In genomic region chr15:66587749-66588148, GRCh38 we compare ENCODE assay signal across 19 cellular contexts. TPM values are rescaled to one million over a fixed set of nuclear protein-coding genes. Genes with fewer than 3 reads are reported as not detected.
DNase-seq lines count a peak whose midpoint lies in the region; ATAC-seq, FAIRE-seq and TF ChIP-seq lines count a peak whose summit lies in the region.
"Had no signal": no experiment of that assay in that cellular context is flagged by ENCODE, and none has a peak within 500 bp of the region (broad histone marks: within the 10 kb centered on the region; RNA-seq: fewer than 3 reads in every experiment).

No MANE protein-coding gene starts in this region.

- H4K20me1 ChIP-seq in endothelial cell of umbilical vein (replicated peaks; ENCODE audit: control insufficient read depth, extremely low read depth, insufficient read depth, low read length) (no peaks in the 10 kb centered on the region), osteoblast (ENCODE audit: insufficient read depth, low read length) (no peaks in the 10 kb centered on the region)

- CTCF ChIA-PET in endothelial cell of umbilical vein (lab: Charles Lee): interaction anchor here (1.0 to 1.2 kb wide), 2 partner anchors 16 to 264 kb away, joined by 3 to 5 read pairs; no protein-coding TSS in a partner anchor
- CTCF ChIA-PET in Calu3 (lab: Charles Lee): interaction anchor here (0.7 kb wide), 2 partner anchors 36 to 201 kb away, joined by 5 to 6 read pairs; no protein-coding TSS in a partner anchor
- CTCF ChIA-PET in RWPE1 (lab: Yijun Ruan, JAX): interaction anchor here (0.7 kb wide), 1 partner anchor 31 kb away, joined by 3 read pairs; no protein-coding TSS in a partner anchor

- H3K36me3 Mint-ChIP-seq in Calu3 (ENCODE audit: insufficient read depth, unreplicated experiment): no peaks in the 10 kb centered on the region
- H3K36me3 Mint-ChIP-seq in activated naive CD4-positive, alpha-beta T cell treated with anti-CD3 and anti-CD28 coated beads, Interleukin-2, amount 50 U/mL, for 72 hours: no peaks in the 10 kb centered on the region
- H3K36me3 Mint-ChIP-seq: IgD-negative memory B cell had no signal

- H3K36me3 ChIP-seq in endothelial cell of umbilical vein (ENCODE audit: control insufficient read depth in 2 of 2, extremely low read depth in 1 of 2, insufficient read depth in 2 of 2, low read length in 2 of 2) (no peaks in the 10 kb centered on the region), osteoblast (ENCODE audit: insufficient read depth, low read length) (no peaks in the 10 kb centered on the region)

- POLR2A ChIA-PET in endothelial cell of umbilical vein (lab: Charles Lee) (interaction anchor here (0.6 kb wide), 1 partner anchor 264 kb away, joined by 4 read pairs; no protein-coding TSS in a partner anchor), RWPE1 (lab: Yijun Ruan, JAX; ENCODE audit: low non-redundant PET) (no interaction called here)

- intact Hi-C loops in endothelial cell of umbilical vein (cut with micrococcal nuclease): no loop called here
- intact Hi-C loops in Calu3 (cut with micrococcal nuclease; ENCODE audit: unreplicated experiment): no loop called here

- no peak for ATAC-seq in activated naive CD4-positive, alpha-beta T cell treated with anti-CD3 and anti-CD28 coated beads, Interleukin-2, amount 50 U/mL, for 72 hours
- ATAC-seq: Panc1, SK-N-SH treated with all-trans-retinoic acid at 6 μM for 48 hours had no signal

- dilution Hi-C loops in endothelial cell of umbilical vein (cut with MboI; ENCODE audit: extremely low pct_ligation_motif_present, low sequenced_read_pairs): no loop called here

- H3K27me3 Mint-ChIP-seq in Calu3 (ENCODE audit: unreplicated experiment): peaks cover 32% of the 10 kb centered on the region

- TF ChIP-seq CTCF in endothelial cell of umbilical vein (IDR thresholded peaks at IDR 0.05; ENCODE audit: extremely low read depth in 1 of 2, insufficient read depth in 1 of 2, low read depth in 1 of 2, low read length in 2 of 2): no peak
- TF ChIP-seq CTCF in osteoblast (IDR thresholded peaks at IDR 0.05; ENCODE audit: extremely low read depth, low read depth, low read length): no peak
- TF ChIP-seq CTCF in Calu3 (IDR thresholded peaks at IDR 0.05; ENCODE audit: unreplicated experiment): no peak
- TF ChIP-seq CTCF in RWPE1 (conservative IDR thresholded peaks at IDR 0.05; ENCODE audit: low read depth): no peak

- BruUV-seq in endothelial cell of umbilical vein (replicated peaks; lab: Mats Ljungman, UMichigan): no TSS peak
- BruUV-seq in Calu3 (replicated peaks; lab: Mats Ljungman, UMichigan): no TSS peak

- H3K4me1 Mint-ChIP-seq in Calu3 (ENCODE audit: low read depth, unreplicated experiment): peaks cover 12% of the 10 kb centered on the region
- H3K4me1 Mint-ChIP-seq: IgD-negative memory B cell had no signal

- peak; percentile 2 for DNase-seq in DMS79 (lab: John Stamatoyannopoulos, UW)
- DNase-seq in EH (ENCODE audit: low read depth): peak; percentile 16
- DNase-seq in endothelial cell of umbilical vein (ENCODE audit: low read depth, low spot score): peak; percentile 19
- no peak for DNase-seq in osteoblast (ENCODE audit: insufficient read length, low spot score, missing footprints)
- no peak for DNase-seq in Calu3
- DNase-seq in activated naive CD4-positive, alpha-beta T cell treated with anti-CD3 and anti-CD28 coated beads, Interleukin-2, amount 50 U/mL, for 72 hours (ENCODE audit: low spot score in 2 of 2): no peak
- DNase-seq in RWPE1 (ENCODE audit: low spot score): no peak
- DNase-seq: BE2C, DND-41, GM23248, HCEC 1CT, MV-4-11, NCI-H187 had no signal

- H3K27ac ChIP-seq in endothelial cell of umbilical vein (ENCODE audit: insufficient read depth, low read depth, low read length) (no peak overlapping the region), osteoblast (ENCODE audit: low read depth, low read length) (no peak overlapping the region), RWPE1 (no peak overlapping the region)
- H3K27ac ChIP-seq: GM23248 had no signal

- H3K4me1 ChIP-seq in endothelial cell of umbilical vein (ENCODE audit: control insufficient read depth, extremely low read depth, insufficient read depth, low read length) (no peaks in the 10 kb centered on the region), osteoblast (ENCODE audit: insufficient read depth, low read length) (no peaks in the 10 kb centered on the region)

- H3K9me3 Mint-ChIP-seq in Calu3 (ENCODE audit: low read depth, unreplicated experiment): no peaks in the 10 kb centered on the region
- H3K9me3 Mint-ChIP-seq in activated naive CD4-positive, alpha-beta T cell treated with anti-CD3 and anti-CD28 coated beads, Interleukin-2, amount 50 U/mL, for 72 hours: no peaks in the 10 kb centered on the region
- H3K9me3 Mint-ChIP-seq: IgD-negative memory B cell had no signal

- H3K4me3 ChIP-seq in endothelial cell of umbilical vein (replicated peaks in 1 of 3; ENCODE audit: insufficient read depth in 1 of 3, low read depth in 1 of 3, low read length in 3 of 3) (no peak overlapping the region), osteoblast (ENCODE audit: insufficient read depth, low read length) (no peak overlapping the region)
- H3K4me3 ChIP-seq: GM23248 had no signal

- H3K79me2 ChIP-seq in endothelial cell of umbilical vein (ENCODE audit: control insufficient read depth, insufficient read depth, low read length): no peaks in the 10 kb centered on the region
- H3K79me2 ChIP-seq in osteoblast (ENCODE audit: insufficient read depth, low read length): no peaks in the 10 kb centered on the region

- H2AFZ ChIP-seq in endothelial cell of umbilical vein (ENCODE audit: low read depth, low read length) (no peak overlapping the region), osteoblast (ENCODE audit: low read length) (peak overlapping the region; percentile 30)
- H2AFZ ChIP-seq: GM23248 had no signal

- TF ChIP-seq POLR2A in endothelial cell of umbilical vein (IDR thresholded peaks at IDR 0.05; ENCODE audit: low read depth, low read length): no peak

- no peaks in the 10 kb centered on the region for H3K9me3 ChIP-seq in endothelial cell of umbilical vein (replicated peaks; ENCODE audit: control insufficient read depth, insufficient read depth, low read length)
- no peaks in the 10 kb centered on the region for H3K9me3 ChIP-seq in osteoblast (ENCODE audit: low read depth, low read length)
- H3K9me3 ChIP-seq: BE2C had no signal

- no peak overlapping the region for H3K9ac ChIP-seq in endothelial cell of umbilical vein (replicated peaks; ENCODE audit: extremely low read depth, insufficient read depth, low read length)
- H3K9ac ChIP-seq: GM23248 had no signal

- no peak overlapping the region for H3K4me3 Mint-ChIP-seq in Calu3 (ENCODE audit: low read depth, unreplicated experiment)
- H3K4me3 Mint-ChIP-seq: IgD-negative memory B cell had no signal

- H3K27me3 ChIP-seq in endothelial cell of umbilical vein (ENCODE audit: control insufficient read depth in 2 of 2, insufficient read depth in 2 of 2, low read length in 2 of 2) (no peaks in the 10 kb centered on the region), osteoblast (ENCODE audit: insufficient read depth, low read length) (peaks cover 3% of the 10 kb centered on the region)
- H3K27me3 ChIP-seq: BE2C had no signal

- H3K4me2 ChIP-seq in endothelial cell of umbilical vein (ENCODE audit: insufficient read depth, low read length) (no peak overlapping the region), osteoblast (ENCODE audit: insufficient read depth, low read length) (no peak overlapping the region)

- no peak for FAIRE-seq in endothelial cell of umbilical vein (lab: Jason Lieb, UNC)
- FAIRE-seq: GM12891 had no signal

- H3K9me1 ChIP-seq in endothelial cell of umbilical vein (replicated peaks; ENCODE audit: control insufficient read depth, extremely low read depth, insufficient read depth, low read length): no peaks in the 10 kb centered on the region

- H3K27ac Mint-ChIP-seq in Calu3 (ENCODE audit: unreplicated experiment): no peak overlapping the region
- H3K27ac Mint-ChIP-seq in activated naive CD4-positive, alpha-beta T cell treated with anti-CD3 and anti-CD28 coated beads, Interleukin-2, amount 50 U/mL, for 72 hours: no peak overlapping the region
- H3K27ac Mint-ChIP-seq: IgD-negative memory B cell had no signal

TF ChIP-seq in endothelial cell of umbilical vein, 7 proteins besides CTCF, POLR2A, EP300 and RAD21:
- TF ChIP-seq GATA2 (IDR thresholded peaks at IDR 0.05; ENCODE audit: insufficient read depth, insufficient read length, low read depth, low read length) (no peak), POLR2AphosphoS5 (IDR thresholded peaks at IDR 0.05; ENCODE audit: insufficient read depth, low read depth, low read length) (no peak)
- TF ChIP-seq, protein P1, sequence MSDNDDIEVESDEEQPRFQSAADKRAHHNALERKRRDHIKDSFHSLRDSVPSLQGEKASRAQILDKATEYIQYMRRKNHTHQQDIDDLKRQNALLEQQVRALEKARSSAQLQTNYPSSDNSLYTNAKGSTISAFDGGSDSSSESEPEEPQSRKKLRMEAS (IDR thresholded peaks at IDR 0.05; ENCODE audit: insufficient read depth, insufficient read length): no peak

RNA-seq across cellular contexts. Expression of gene LCTL, which starts 22.0 kb away (rescaled TPM):
- not detected in 2 replicates for total RNA-seq in endothelial cell of umbilical vein
- 0.04 TPM in 1 of 2 replicates, not detected in the other for polyA plus RNA-seq in endothelial cell of umbilical vein
- polyA plus RNA-seq in endothelial cell of umbilical vein (2011; cell fraction: cytosol; rRNA removed): 0.06 TPM in 1 of 2 replicates, not detected in the other
- 0.11 TPM in 1 of 2 replicates, not detected in the other for polyA plus RNA-seq in endothelial cell of umbilical vein (2011; cell fraction: nucleus; rRNA removed)
- 0.08 TPM in 1 of 2 replicates, not detected in the other for polyA plus RNA-seq in endothelial cell of umbilical vein (2012)
- polyA minus RNA-seq in endothelial cell of umbilical vein: 0.10 TPM in 1 of 2 replicates, not detected in the other
- polyA minus RNA-seq in endothelial cell of umbilical vein (2011; cell fraction: cytosol; rRNA and poly(A)+ RNA removed): not detected
- not detected in 2 replicates for polyA minus RNA-seq in endothelial cell of umbilical vein (2011; cell fraction: nucleus; rRNA and poly(A)+ RNA removed)
- total RNA-seq in osteoblast: 1.2 and 1.4 TPM in 2 replicates
- 0.35 TPM in 1 of 2 replicates, not detected in the other for total RNA-seq in Calu3 (2022)
- total RNA-seq in activated naive CD4-positive, alpha-beta T cell treated with anti-CD3 and anti-CD28 coated beads, Interleukin-2, amount 50 U/mL, for 72 hours: not detected
- total RNA-seq: A673, GM23248, NCI-H460 had no signal
- polyA plus RNA-seq: IgD-negative memory B cell had no signal

Comparison
In these comparisons a context has a peak if more than half of its experiments do, and no peak if none do; other contexts are left out.
1. DNase-seq: peak in DMS79 (single experiment), EH (single experiment) and endothelial cell of umbilical vein (single experiment); none in osteoblast (single experiment), Calu3 (single experiment), activated naive CD4-positive, alpha-beta T cell treated with anti-CD3 and anti-CD28 coated beads, Interleukin-2, amount 50 U/mL, for 72 hours (0 of 2) and RWPE1 (single experiment).